ENCODE assay signal across 8 cellular contexts in the genomic region with DNA sequence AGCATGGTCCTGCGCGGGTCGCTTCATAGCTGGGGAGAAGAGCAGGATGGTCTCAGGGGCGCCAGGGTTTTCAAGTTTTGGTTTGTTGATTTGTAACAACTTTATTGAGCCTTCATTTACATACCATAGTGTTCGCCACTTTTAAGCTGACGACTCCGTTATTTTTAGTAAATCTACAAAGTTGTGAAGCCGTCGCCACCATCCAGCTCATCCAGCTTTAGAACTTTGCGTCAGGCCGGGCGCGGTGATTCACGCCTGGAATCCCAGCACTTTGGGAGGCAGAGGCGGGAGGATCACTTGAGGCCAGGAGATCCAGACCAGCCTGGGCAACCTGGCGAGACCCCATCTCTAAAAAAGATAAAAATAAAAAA. TPM values are rescaled to one million over a fixed set of nuclear protein-coding genes. Genes with fewer than 3 reads are reported as not detected.
DNase-seq lines count a peak whose midpoint lies in the region; ATAC-seq, FAIRE-seq and TF ChIP-seq lines count a peak whose summit lies in the region.

No MANE protein-coding gene starts in this region.

- dilution Hi-C loops in endothelial cell of umbilical vein (cut with MboI; ENCODE audit: extremely low pct_ligation_motif_present, low sequenced_read_pairs), result no loop called here

- TF ChIP-seq POLR2A in endothelial cell of umbilical vein (IDR thresholded peaks at IDR 0.05; ENCODE audit: low read depth, low read length), result no peak

- H3K36me3 ChIP-seq in endothelial cell of umbilical vein (ENCODE audit: control insufficient read depth in 2 of 2, extremely low read depth in 1 of 2, insufficient read depth in 2 of 2, low read length in 2 of 2) (no peaks in the 10 kb centered on the region), neural cell (ENCODE audit: insufficient read depth, low read length) (no peaks in the 10 kb centered on the region)

- H2AFZ ChIP-seq in endothelial cell of umbilical vein (ENCODE audit: low read depth, low read length), result peak overlapping the region; percentile 98
- peak overlapping the region; percentile 63 for H2AFZ ChIP-seq in neural cell (ENCODE audit: low read depth, low read length)

- CTCF ChIA-PET in endothelial cell of umbilical vein (lab: Charles Lee), result interaction anchor here (0.6 to 2.1 kb wide), 5 partner anchors 10 to 55 kb away, joined by 3 to 18 read pairs (median 3); no protein-coding TSS in a partner anchor

- H3K4me2 ChIP-seq in endothelial cell of umbilical vein (ENCODE audit: insufficient read depth, low read length), result peak overlapping the region; percentile 83
- peak overlapping the region; percentile 68 for H3K4me2 ChIP-seq in neural cell (ENCODE audit: low read length)

- H3K79me2 ChIP-seq in endothelial cell of umbilical vein (ENCODE audit: control insufficient read depth, insufficient read depth, low read length) (peaks cover 2% of the 10 kb centered on the region), neural cell (replicated peaks; ENCODE audit: insufficient read depth, low read length) (peaks cover 17% of the 10 kb centered on the region)

- H3K4me1 ChIP-seq in endothelial cell of umbilical vein (ENCODE audit: control insufficient read depth, extremely low read depth, insufficient read depth, low read length), result peaks cover 7% of the 10 kb centered on the region

- H3K27ac ChIP-seq in endothelial cell of umbilical vein (ENCODE audit: insufficient read depth, low read depth, low read length) (peak overlapping the region; percentile 49), neural cell (ENCODE audit: low read length) (no peak overlapping the region)

- no peak for TF ChIP-seq CTCF in endothelial cell of umbilical vein (IDR thresholded peaks at IDR 0.05; ENCODE audit: extremely low read depth in 1 of 2, insufficient read depth in 1 of 2, low read depth in 1 of 2, low read length in 2 of 2)
- TF ChIP-seq CTCF in neural cell (IDR thresholded peaks at IDR 0.05; ENCODE audit: poor library complexity, severe bottlenecking), result no peak
- no peak for TF ChIP-seq CTCF in GM13976 (IDR thresholded peaks at IDR 0.05; ENCODE audit: borderline replicate concordance, control extremely low read depth, extremely low read depth, insufficient read depth, missing control alignments)

- H3K9me1 ChIP-seq in endothelial cell of umbilical vein (replicated peaks; ENCODE audit: control insufficient read depth, extremely low read depth, insufficient read depth, low read length), result no peaks in the 10 kb centered on the region

- TF ChIP-seq EP300 in neural cell (conservative IDR thresholded peaks at IDR 0.05; ENCODE audit: poor library complexity, severe bottlenecking), result no peak

- FAIRE-seq in RCC 7860 (lab: Jason Lieb, UNC), result no peak
- no peak for FAIRE-seq in endothelial cell of umbilical vein (lab: Jason Lieb, UNC)

- in situ Hi-C loops in GM13976 (cut with MboI; ENCODE audit: low sequenced_read_pairs, unreplicated experiment), result no loop called here

- no peak for ATAC-seq in HG03039 (IDR thresholded peaks at IDR 0.05; ENCODE audit: unreplicated experiment)

- H3K9me3 ChIP-seq in endothelial cell of umbilical vein (replicated peaks; ENCODE audit: control insufficient read depth, insufficient read depth, low read length) (no peaks in the 10 kb centered on the region), neural cell (ENCODE audit: low read length) (no peaks in the 10 kb centered on the region)

- H3K4me3 ChIP-seq in endothelial cell of umbilical vein (replicated peaks in 1 of 3; ENCODE audit: insufficient read depth in 1 of 3, low read depth in 1 of 3, low read length in 3 of 3), result peak overlapping the region; percentile 63 to 87 (median 80)
- H3K4me3 ChIP-seq in neural cell (ENCODE audit: low read length), result peak overlapping the region; percentile 76

- no peaks in the 10 kb centered on the region for H3K27me3 ChIP-seq in endothelial cell of umbilical vein (ENCODE audit: control insufficient read depth in 2 of 2, insufficient read depth in 2 of 2, low read length in 2 of 2)
- H3K27me3 ChIP-seq in neural cell (ENCODE audit: insufficient read depth, low read depth, low read length), result no peaks in the 10 kb centered on the region

- H3K9me2 ChIP-seq in neural cell (ENCODE audit: insufficient read depth, low read length), result no peaks in the 10 kb centered on the region

- no peaks in the 10 kb centered on the region for H4K20me1 ChIP-seq in endothelial cell of umbilical vein (replicated peaks; ENCODE audit: control insufficient read depth, extremely low read depth, insufficient read depth, low read length)
- H4K20me1 ChIP-seq in neural cell (ENCODE audit: insufficient read depth), result no peaks in the 10 kb centered on the region

- DNase-seq in GM04504 (ENCODE audit: low read depth), result peak; percentile 32
- peak; percentile 20 for DNase-seq in RCC 7860 (ENCODE audit: low spot score)
- no peak for DNase-seq in endothelial cell of umbilical vein (ENCODE audit: low read depth, low spot score)
- no peak for DNase-seq in GM13976 (ENCODE audit: low spot score)
- no peak for DNase-seq in NAMALWA (ENCODE audit: low spot score)
- no peak for DNase-seq in NCI-H2227 treated with DMSO at 0.1 percent for 48 hours (lab: John Stamatoyannopoulos, UW)

- TF ChIP-seq RAD21 in neural cell (conservative IDR thresholded peaks at IDR 0.05), result no peak

- BruUV-seq in endothelial cell of umbilical vein (replicated peaks; lab: Mats Ljungman, UMichigan), result no TSS peak

- H3K9ac ChIP-seq in endothelial cell of umbilical vein (replicated peaks; ENCODE audit: extremely low read depth, insufficient read depth, low read length) (peak overlapping the region; percentile 66), neural cell (ENCODE audit: low read length) (peak overlapping the region; percentile 67)

- POLR2A ChIA-PET in endothelial cell of umbilical vein (lab: Charles Lee), result interaction anchor here (1.4 kb wide), 1 partner anchor 163 kb away, joined by 5 read pairs; a partner anchor contains a TSS

- no peaks in the 10 kb centered on the region for H3F3A ChIP-seq in neural cell (ENCODE audit: insufficient read depth, low read length, poor library complexity, severe bottlenecking)

- intact Hi-C loops in endothelial cell of umbilical vein (cut with micrococcal nuclease), result loop anchor here (1.0 to 5.0 kb wide), 3 partner anchors 24 to 59 kb away; no protein-coding TSS in a partner anchor

TF ChIP-seq in endothelial cell of umbilical vein, 7 proteins besides CTCF, POLR2A, EP300 and RAD21 (continues in another document):
- TF ChIP-seq, protein P1, sequence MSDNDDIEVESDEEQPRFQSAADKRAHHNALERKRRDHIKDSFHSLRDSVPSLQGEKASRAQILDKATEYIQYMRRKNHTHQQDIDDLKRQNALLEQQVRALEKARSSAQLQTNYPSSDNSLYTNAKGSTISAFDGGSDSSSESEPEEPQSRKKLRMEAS (IDR thresholded peaks at IDR 0.05; ENCODE audit: insufficient read depth, insufficient read length), result no peak

TF ChIP-seq in neural cell, 6 proteins besides CTCF, POLR2A, EP300 and RAD21 (continues in another document):
- TF ChIP-seq EZH2 (IDR thresholded peaks at IDR 0.05; ENCODE audit: borderline replicate concordance, insufficient read depth, low read length, poor library complexity, severe bottlenecking), result no peak
- peak; percentile 29 for TF ChIP-seq MXI1 (conservative IDR thresholded peaks at IDR 0.05; ENCODE audit: poor library complexity, severe bottlenecking)
- TF ChIP-seq POLR2AphosphoS5 (IDR thresholded peaks at IDR 0.05), result no peak

RNA-seq across cellular contexts. Expression of a gene that starts 0.4 kb away (rescaled TPM):
- total RNA-seq in endothelial cell of umbilical vein, result 4.3 and 4.8 TPM in 2 replicates
- polyA plus RNA-seq in endothelial cell of umbilical vein (2.8 and 3.5 TPM in 2 replicates), neural cell (9.9 and 14.5 TPM in 2 replicates)
- 3.2 and 3.5 TPM in 2 replicates for polyA plus RNA-seq in endothelial cell of umbilical vein (2011; cell fraction: cytosol; rRNA removed)
- 7.7 and 8.4 TPM in 2 replicates for polyA plus RNA-seq in endothelial cell of umbilical vein (2011; cell fraction: nucleus; rRNA removed)
- 2.6 and 4.2 TPM in 2 replicates for polyA plus RNA-seq in endothelial cell of umbilical vein (2012)
- polyA minus RNA-seq in endothelial cell of umbilical vein (1.4 TPM in 2 replicates), neural cell (10.7 and 12.0 TPM in 2 replicates)
- 5.8 TPM for polyA minus RNA-seq in endothelial cell of umbilical vein (2011; cell fraction: cytosol; rRNA and poly(A)+ RNA removed)
- polyA minus RNA-seq in endothelial cell of umbilical vein (2011; cell fraction: nucleus; rRNA and poly(A)+ RNA removed), result 2.3 and 2.6 TPM in 2 replicates

RNA-seq across cellular contexts. Expression of a gene that starts 0.6 kb away (rescaled TPM):
- not detected in 2 replicates for total RNA-seq in endothelial cell of umbilical vein
- not detected in 2 replicates for polyA plus RNA-seq in endothelial cell of umbilical vein
- not detected in 2 replicates for polyA plus RNA-seq in endothelial cell of umbilical vein (2011; cell fraction: cytosol; rRNA removed)
- not detected in 2 replicates for polyA plus RNA-seq in endothelial cell of umbilical vein (2011; cell fraction: nucleus; rRNA removed)
- polyA plus RNA-seq in endothelial cell of umbilical vein (2012), result not detected in 2 replicates
- polyA minus RNA-seq in endothelial cell of umbilical vein, result not detected in 2 replicates
- polyA minus RNA-seq in endothelial cell of umbilical vein (2011; cell fraction: cytosol; rRNA and poly(A)+ RNA removed), result not detected
- not detected in 2 replicates for polyA minus RNA-seq in endothelial cell of umbilical vein (2011; cell fraction: nucleus; rRNA and poly(A)+ RNA removed)
- polyA plus RNA-seq in neural cell, result not detected in 2 replicates
- not detected in 2 replicates for polyA minus RNA-seq in neural cell

RNA-seq across cellular contexts. Expression of a gene that starts 24.8 kb away (rescaled TPM):
- total RNA-seq in endothelial cell of umbilical vein, result 31.2 and 38.8 TPM in 2 replicates
- polyA plus RNA-seq in endothelial cell of umbilical vein (14.5 and 16.5 TPM in 2 replicates), neural cell (13.0 and 17.5 TPM in 2 replicates)
- polyA plus RNA-seq in endothelial cell of umbilical vein (2011; cell fraction: cytosol; rRNA removed), result 13.2 and 14.2 TPM in 2 replicates
- 29.6 and 31.8 TPM in 2 replicates for polyA plus RNA-seq in endothelial cell of umbilical vein (2011; cell fraction: nucleus; rRNA removed)
- 28.2 and 29.0 TPM in 2 replicates for polyA plus RNA-seq in endothelial cell of umbilical vein (2012)
- polyA minus RNA-seq in endothelial cell of umbilical vein (19.2 and 21.6 TPM in 2 replicates), neural cell (27.5 and 33.5 TPM in 2 replicates)
- 12.3 TPM for polyA minus RNA-seq in endothelial cell of umbilical vein (2011; cell fraction: cytosol; rRNA and poly(A)+ RNA removed)
- polyA minus RNA-seq in endothelial cell of umbilical vein (2011; cell fraction: nucleus; rRNA and poly(A)+ RNA removed), result 36.1 TPM in 2 replicates

RNA-seq across cellular contexts. Expression of a gene that starts 45.6 kb away (rescaled TPM):
- 53.9 and 54.5 TPM in 2 replicates for total RNA-seq in endothelial cell of umbilical vein
- polyA plus RNA-seq in endothelial cell of umbilical vein (8.9 and 10.6 TPM in 2 replicates), neural cell (5.4 and 8.6 TPM in 2 replicates)
- polyA plus RNA-seq in endothelial cell of umbilical vein (2011; cell fraction: cytosol; rRNA removed), result 9.2 and 10.2 TPM in 2 replicates
- polyA plus RNA-seq in endothelial cell of umbilical vein (2011; cell fraction: nucleus; rRNA removed), result 33.7 and 36.8 TPM in 2 replicates
- polyA plus RNA-seq in endothelial cell of umbilical vein (2012), result 21.0 and 24.1 TPM in 2 replicates
- polyA minus RNA-seq in endothelial cell of umbilical vein (10.4 and 13.1 TPM in 2 replicates), neural cell (12.7 and 15.8 TPM in 2 replicates)
- polyA minus RNA-seq in endothelial cell of umbilical vein (2011; cell fraction: cytosol; rRNA and poly(A)+ RNA removed), result 21.3 TPM
- 23.6 and 33.1 TPM in 2 replicates for polyA minus RNA-seq in endothelial cell of umbilical vein (2011; cell fraction: nucleus; rRNA and poly(A)+ RNA removed)

Comparison
In these comparisons a context has a peak if more than half of its experiments do, and no peak if none do; other contexts are left out.
1. DNase-seq: peak in GM04504 (single experiment) and RCC 7860 (single experiment); none in endothelial cell of umbilical vein (single experiment), GM13976 (single experiment), NAMALWA (single experiment) and NCI-H2227 treated with DMSO at 0.1 percent for 48 hours (single experiment).